Comparison of ENCODE assay signal across 9 cellular contexts in the genomic region with DNA sequence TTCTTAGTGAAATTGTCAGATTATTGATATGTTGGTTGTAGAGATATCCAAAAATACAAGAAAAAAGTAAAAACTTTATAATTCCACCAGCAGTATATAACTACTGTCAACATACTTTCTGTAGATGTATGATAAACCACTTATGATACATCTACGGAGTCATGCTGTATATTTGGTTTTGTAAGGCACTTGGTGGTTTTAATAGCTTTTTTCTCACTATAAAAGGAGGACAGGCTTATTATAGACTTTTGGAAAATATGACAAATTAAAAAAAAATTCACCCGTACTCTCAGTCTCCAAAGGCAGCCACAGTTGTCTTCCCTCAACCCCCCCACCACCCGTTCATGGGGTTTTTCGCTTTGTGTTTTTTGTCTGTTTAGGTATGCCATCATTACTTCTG. TPM values are rescaled to one million over a fixed set of nuclear protein-coding genes. Genes with fewer than 3 reads are reported as not detected.
DNase-seq lines count a peak whose midpoint lies in the region; ATAC-seq lines count a peak whose summit lies in the region.
"Had no signal": no experiment of that assay in that cellular context is flagged by ENCODE, and none has a peak within 500 bp of the region (broad histone marks: within the 10 kb centered on the region; RNA-seq: fewer than 3 reads in every experiment).

No MANE protein-coding gene starts in this region.

- no peaks in the 10 kb centered on the region for H3K9me3 ChIP-seq in SJCRH30 (replicated peaks)

- DNase-seq in T-helper 1 cell: no peak
- no peak for DNase-seq in activated T-helper 1 cell treated with anti-CD3 and anti-CD28 coated beads, Interleukin-12 subunit alpha, Interleukin-12 subunit beta, Interleukin-2, Interleukin-4 antibody, amounts not matched to agents 30 ng/mL and 10 ng/mL and 1 ng/mL, durations not matched to agents 14 hours and 24 hours and 36 hours (ENCODE audit: low spot score)
- no peak for DNase-seq in stimulated activated naive CD8-positive, alpha-beta T cell treated with anti-CD3 and anti-CD28 coated beads, Interleukin-15, amount 100 ng/mL, for 72 hours
- no peak for DNase-seq in SJCRH30
- DNase-seq in central memory CD4-positive, alpha-beta T cell: no peak
- no peak for DNase-seq in NCI-H146 treated with DMSO at 0.1 percent for 48 hours (lab: John Stamatoyannopoulos, UW; ENCODE audit: unreplicated experiment)
- DNase-seq: NCI-H1436 treated with DMSO at 0.1 percent for 48 hours had no signal

- peaks cover 44% of the 10 kb centered on the region for H3K4me1 Mint-ChIP-seq in T-helper 1 cell treated with Interleukin-12 subunit alpha and Interleukin-12 subunit beta and Interleukin-4 antibody, amounts not matched to agents 30 μg/mL and 1 μg/mL, for 36 hours (ENCODE audit: low read depth)
- peaks cover 65% of the 10 kb centered on the region for H3K4me1 Mint-ChIP-seq in activated T-helper 1 cell treated with anti-CD3 and anti-CD28 coated beads, Interleukin-12 subunit alpha, Interleukin-12 subunit beta, Interleukin-2, Interleukin-4 antibody, amounts not matched to agents 30 ng/mL and 10 ng/mL and 1 ng/mL, durations not matched to agents 14 hours and 24 hours and 36 hours (ENCODE audit: low read depth)
- peaks cover 82% of the 10 kb centered on the region for H3K4me1 Mint-ChIP-seq in stimulated activated naive CD8-positive, alpha-beta T cell treated with anti-CD3 and anti-CD28 coated beads, Interleukin-15, amount 100 ng/mL, for 72 hours

- H3K27ac Mint-ChIP-seq in T-helper 1 cell treated with Interleukin-12 subunit alpha and Interleukin-12 subunit beta and Interleukin-4 antibody, amounts not matched to agents 30 μg/mL and 1 μg/mL, for 36 hours: peak overlapping the region; percentile 92
- peak overlapping the region; percentile 26 for H3K27ac Mint-ChIP-seq in activated T-helper 1 cell treated with anti-CD3 and anti-CD28 coated beads, Interleukin-12 subunit alpha, Interleukin-12 subunit beta, Interleukin-2, Interleukin-4 antibody, amounts not matched to agents 30 ng/mL and 10 ng/mL and 1 ng/mL, durations not matched to agents 14 hours and 24 hours and 36 hours
- H3K27ac Mint-ChIP-seq in stimulated activated naive CD8-positive, alpha-beta T cell treated with anti-CD3 and anti-CD28 coated beads, Interleukin-15, amount 100 ng/mL, for 72 hours: peak overlapping the region; percentile 3 to 87

- intact Hi-C loops in activated T-helper 1 cell treated with anti-CD3 and anti-CD28 coated beads, Interleukin-12 subunit alpha, Interleukin-12 subunit beta, Interleukin-2, Interleukin-4 antibody, amounts not matched to agents 30 ng/mL and 10 ng/mL and 1 ng/mL, durations not matched to agents 14 hours and 24 hours and 36 hours (cut with micrococcal nuclease): no loop called here

- H3K36me3 ChIP-seq in SJCRH30: no peaks in the 10 kb centered on the region; the same call in 1 of the 2 replicates

- H3K9me3 Mint-ChIP-seq in T-helper 1 cell treated with Interleukin-12 subunit alpha and Interleukin-12 subunit beta and Interleukin-4 antibody, amounts not matched to agents 30 μg/mL and 1 μg/mL, for 36 hours: no peaks in the 10 kb centered on the region
- no peaks in the 10 kb centered on the region for H3K9me3 Mint-ChIP-seq in activated T-helper 1 cell treated with anti-CD3 and anti-CD28 coated beads, Interleukin-12 subunit alpha, Interleukin-12 subunit beta, Interleukin-2, Interleukin-4 antibody, amounts not matched to agents 30 ng/mL and 10 ng/mL and 1 ng/mL, durations not matched to agents 14 hours and 24 hours and 36 hours
- H3K9me3 Mint-ChIP-seq in stimulated activated naive CD8-positive, alpha-beta T cell treated with anti-CD3 and anti-CD28 coated beads, Interleukin-15, amount 100 ng/mL, for 72 hours: no peaks in the 10 kb centered on the region

- ATAC-seq in stimulated activated naive CD8-positive, alpha-beta T cell treated with anti-CD3 and anti-CD28 coated beads, Interleukin-15, amount 100 ng/mL, for 72 hours: no peak

- H3K27ac ChIP-seq in layer of hippocampus (ENCODE audit: low read depth, low read length) (peak overlapping the region; percentile 97), SJCRH30 (no peak overlapping the region)

- peak overlapping the region; percentile 90 for H3K4me3 Mint-ChIP-seq in T-helper 1 cell treated with Interleukin-12 subunit alpha and Interleukin-12 subunit beta and Interleukin-4 antibody, amounts not matched to agents 30 μg/mL and 1 μg/mL, for 36 hours
- peak overlapping the region; percentile 88 for H3K4me3 Mint-ChIP-seq in activated T-helper 1 cell treated with anti-CD3 and anti-CD28 coated beads, Interleukin-12 subunit alpha, Interleukin-12 subunit beta, Interleukin-2, Interleukin-4 antibody, amounts not matched to agents 30 ng/mL and 10 ng/mL and 1 ng/mL, durations not matched to agents 14 hours and 24 hours and 36 hours
- H3K4me3 Mint-ChIP-seq in stimulated activated naive CD8-positive, alpha-beta T cell treated with anti-CD3 and anti-CD28 coated beads, Interleukin-15, amount 100 ng/mL, for 72 hours: peak overlapping the region; percentile 87 to 93

- H3K4me3 ChIP-seq in SJCRH30: no peak overlapping the region

- peaks cover 44% of the 10 kb centered on the region for H3K4me1 ChIP-seq in SJCRH30

- no peaks in the 10 kb centered on the region for H3K27me3 Mint-ChIP-seq in T-helper 1 cell treated with Interleukin-12 subunit alpha and Interleukin-12 subunit beta and Interleukin-4 antibody, amounts not matched to agents 30 μg/mL and 1 μg/mL, for 36 hours (ENCODE audit: low read depth)
- H3K27me3 Mint-ChIP-seq in activated T-helper 1 cell treated with anti-CD3 and anti-CD28 coated beads, Interleukin-12 subunit alpha, Interleukin-12 subunit beta, Interleukin-2, Interleukin-4 antibody, amounts not matched to agents 30 ng/mL and 10 ng/mL and 1 ng/mL, durations not matched to agents 14 hours and 24 hours and 36 hours (ENCODE audit: insufficient read depth): no peaks in the 10 kb centered on the region
- H3K27me3 Mint-ChIP-seq in stimulated activated naive CD8-positive, alpha-beta T cell treated with anti-CD3 and anti-CD28 coated beads, Interleukin-15, amount 100 ng/mL, for 72 hours: no peaks in the 10 kb centered on the region

- H3K36me3 Mint-ChIP-seq in T-helper 1 cell treated with Interleukin-12 subunit alpha and Interleukin-12 subunit beta and Interleukin-4 antibody, amounts not matched to agents 30 μg/mL and 1 μg/mL, for 36 hours (ENCODE audit: low read depth): no peaks in the 10 kb centered on the region
- peaks cover 3% of the 10 kb centered on the region for H3K36me3 Mint-ChIP-seq in activated T-helper 1 cell treated with anti-CD3 and anti-CD28 coated beads, Interleukin-12 subunit alpha, Interleukin-12 subunit beta, Interleukin-2, Interleukin-4 antibody, amounts not matched to agents 30 ng/mL and 10 ng/mL and 1 ng/mL, durations not matched to agents 14 hours and 24 hours and 36 hours (ENCODE audit: low read depth)

- H3K27me3 ChIP-seq in layer of hippocampus (ENCODE audit: control insufficient read depth, insufficient read depth, low read length): no peaks in the 10 kb centered on the region
- H3K27me3 ChIP-seq in SJCRH30: no peaks in the 10 kb centered on the region

RNA-seq across cellular contexts. Expression of gene RAI1, which starts 14.8 kb away (rescaled TPM):
- total RNA-seq in activated T-helper 1 cell treated with anti-CD3 and anti-CD28 coated beads, Interleukin-12 subunit alpha, Interleukin-12 subunit beta, Interleukin-2, Interleukin-4 antibody, amounts not matched to agents 30 ng/mL and 10 ng/mL and 1 ng/mL, durations not matched to agents 14 hours and 24 hours and 36 hours: 31.1 and 32.3 TPM in 2 replicates
- total RNA-seq in SJCRH30 (2014; rRNA removed; shearing (Covaris generic)): 63.6 and 72.2 TPM in 2 replicates

Comparison
In these comparisons a context has a peak if more than half of its experiments do, and no peak if none do; other contexts are left out.
1. H3K27ac Mint-ChIP-seq: peak in every context shown above with its lines; median percentile 92 in T-helper 1 cell treated with Interleukin-12 subunit alpha and Interleukin-12 subunit beta and Interleukin-4 antibody, amounts not matched to agents 30 μg/mL and 1 μg/mL, for 36 hours; 45 in stimulated activated naive CD8-positive, alpha-beta T cell treated with anti-CD3 and anti-CD28 coated beads, Interleukin-15, amount 100 ng/mL, for 72 hours; 26 in activated T-helper 1 cell treated with anti-CD3 and anti-CD28 coated beads, Interleukin-12 subunit alpha, Interleukin-12 subunit beta, Interleukin-2, Interleukin-4 antibody, amounts not matched to agents 30 ng/mL and 10 ng/mL and 1 ng/mL, durations not matched to agents 14 hours and 24 hours and 36 hours.